Comparison of ENCODE assay signal across 28 cellular contexts in genomic region chr11:32050256-32050655, GRCh38.
"Had no signal": no experiment of that assay in that cellular context is flagged by ENCODE, and none has a peak within 500 bp of the region (broad histone marks: within the 10 kb centered on the region; RNA-seq: fewer than 3 reads in every experiment).

No MANE protein-coding gene starts in this region.

- H3K27ac Mint-ChIP-seq: activated CD4-positive, alpha-beta memory T cell treated with anti-CD3 and anti-CD28 coated beads, Interleukin-2, amount 10 ng/mL, durations not matched to agents 7 days and 5 days; activated CD4-positive, alpha-beta T cell treated with anti-CD3 and anti-CD28 coated beads, Interleukin-2, amount 10 ng/mL, durations not matched to agents 7 days and 5 days; activated naive CD4-positive, alpha-beta T cell treated with anti-CD3 and anti-CD28 coated beads, Interleukin-2, amount 10 ng/mL, durations not matched to agents 7 days and 5 days; activated naive CD4-positive, alpha-beta T cell treated with anti-CD3 and anti-CD28 coated beads, Interleukin-2, amount 50 U/mL, for 72 hours; activated naive CD8-positive, alpha-beta T cell treated with anti-CD3 and anti-CD28 coated beads, Interleukin-2, amount 10 ng/mL, durations not matched to agents 7 days and 5 days; activated T-cell treated with anti-CD3 and anti-CD28 coated beads, Interleukin-2, amount 50 U/mL, for 24 hours; activated T-cell treated with anti-CD3 and anti-CD28 coated beads, Interleukin-2, amount 50 U/mL, for 72 hours; brain had no signal

- H3K4me3 ChIP-seq: ascending aorta, breast epithelium, cardiac muscle cell, colonic mucosa, esophagus squamous epithelium, gastroesophageal sphincter, heart right ventricle had no signal

- H3K36me3 Mint-ChIP-seq: activated naive CD4-positive, alpha-beta T cell treated with anti-CD3 and anti-CD28 coated beads, Interleukin-2, amount 10 ng/mL, durations not matched to agents 7 days and 5 days; activated naive CD4-positive, alpha-beta T cell treated with anti-CD3 and anti-CD28 coated beads, Interleukin-2, amount 50 U/mL, for 72 hours; activated naive CD8-positive, alpha-beta T cell treated with anti-CD3 and anti-CD28 coated beads, Interleukin-2, amount 10 ng/mL, durations not matched to agents 7 days and 5 days; brain had no signal

- H3K27me3 ChIP-seq: ascending aorta, colonic mucosa had no signal

- H3K27ac ChIP-seq: ascending aorta, breast epithelium, cardiac muscle cell, colonic mucosa, epithelial cell of prostate, esophagus squamous epithelium, gastroesophageal sphincter, heart right ventricle had no signal

- H3K36me3 ChIP-seq: ascending aorta, breast epithelium, cardiac muscle cell, colonic mucosa, esophagus squamous epithelium, gastroesophageal sphincter, heart right ventricle had no signal

- H3K9me3 Mint-ChIP-seq: activated CD4-positive, alpha-beta memory T cell treated with anti-CD3 and anti-CD28 coated beads, Interleukin-2, amount 10 ng/mL, durations not matched to agents 7 days and 5 days; activated CD4-positive, alpha-beta T cell treated with anti-CD3 and anti-CD28 coated beads, Interleukin-2, amount 10 ng/mL, durations not matched to agents 7 days and 5 days; activated naive CD4-positive, alpha-beta T cell treated with anti-CD3 and anti-CD28 coated beads, Interleukin-2, amount 10 ng/mL, durations not matched to agents 7 days and 5 days; activated naive CD4-positive, alpha-beta T cell treated with anti-CD3 and anti-CD28 coated beads, Interleukin-2, amount 50 U/mL, for 72 hours; activated naive CD8-positive, alpha-beta T cell treated with anti-CD3 and anti-CD28 coated beads, Interleukin-2, amount 10 ng/mL, durations not matched to agents 7 days and 5 days; activated T-cell treated with anti-CD3 and anti-CD28 coated beads, Interleukin-2, amount 50 U/mL, for 24 hours; activated T-cell treated with anti-CD3 and anti-CD28 coated beads, Interleukin-2, amount 50 U/mL, for 72 hours had no signal

- H3K9me3 ChIP-seq: ascending aorta, breast epithelium, colonic mucosa, esophagus squamous epithelium, gastroesophageal sphincter, heart right ventricle had no signal

- DNase-seq: activated CD4-positive, alpha-beta memory T cell treated with anti-CD3 and anti-CD28 coated beads, Interleukin-2, amount 10 ng/mL, durations not matched to agents 7 days and 5 days; activated CD4-positive, alpha-beta T cell treated with anti-CD3 and anti-CD28 coated beads for 1 hour; activated CD4-positive, alpha-beta T cell treated with anti-CD3 and anti-CD28 coated beads for 4 hours; activated CD4-positive, alpha-beta T cell treated with anti-CD3 and anti-CD28 coated beads, Interleukin-2, amount 10 ng/mL, durations not matched to agents 7 days and 5 days; activated CD4-positive, alpha-beta T cell treated with anti-CD3 and anti-CD28 coated beads, Interleukin-2, amount 50 U/mL, for 4 hours; activated CD8-positive, alpha-beta memory T cell treated with anti-CD3 and anti-CD28 coated beads, Interleukin-2, amount 50 U/mL, for 48 hours; activated gamma-delta T cell; activated naive CD4-positive, alpha-beta T cell; activated naive CD4-positive, alpha-beta T cell treated with anti-CD3 and anti-CD28 coated beads, Interleukin-2, amount 10 ng/mL, durations not matched to agents 7 days and 5 days; activated naive CD8-positive, alpha-beta T cell treated with anti-CD3 and anti-CD28 coated beads, Interleukin-2, amount 10 ng/mL, durations not matched to agents 7 days and 5 days; activated T-cell treated with anti-CD3 and anti-CD28 coated beads for 4 hours; activated T-cell treated with anti-CD3 and anti-CD28 coated beads, Interleukin-2, amount 50 U/mL, for 24 hours; activated T-cell treated with anti-CD3 and anti-CD28 coated beads, Interleukin-2, amount 50 U/mL, for 72 hours; central memory CD4-positive, alpha-beta T cell; cerebellar nuclear complex; colonic mucosa; effector CD8-positive, alpha-beta T cell; esophagus squamous epithelium; foreskin melanocyte; heart right ventricle; T-helper 2 cell had no signal

- H3K4me3 Mint-ChIP-seq: activated CD4-positive, alpha-beta memory T cell treated with anti-CD3 and anti-CD28 coated beads, Interleukin-2, amount 10 ng/mL, durations not matched to agents 7 days and 5 days; activated CD4-positive, alpha-beta T cell treated with anti-CD3 and anti-CD28 coated beads, Interleukin-2, amount 10 ng/mL, durations not matched to agents 7 days and 5 days; activated naive CD4-positive, alpha-beta T cell treated with anti-CD3 and anti-CD28 coated beads, Interleukin-2, amount 10 ng/mL, durations not matched to agents 7 days and 5 days; activated naive CD8-positive, alpha-beta T cell treated with anti-CD3 and anti-CD28 coated beads, Interleukin-2, amount 10 ng/mL, durations not matched to agents 7 days and 5 days; activated T-cell treated with anti-CD3 and anti-CD28 coated beads, Interleukin-2, amount 50 U/mL, for 24 hours; activated T-cell treated with anti-CD3 and anti-CD28 coated beads, Interleukin-2, amount 50 U/mL, for 72 hours; brain had no signal

- H3K4me1 ChIP-seq: ascending aorta, breast epithelium, colonic mucosa, esophagus squamous epithelium, gastroesophageal sphincter had no signal

- ATAC-seq: activated naive CD4-positive, alpha-beta T cell treated with anti-CD3 and anti-CD28 coated beads, Interleukin-2, amount 50 U/mL, for 72 hours; activated T-cell treated with anti-CD3 and anti-CD28 coated beads, Interleukin-2, amount 50 U/mL, for 72 hours; gastroesophageal sphincter; heart right ventricle had no signal

- H3K4me1 Mint-ChIP-seq: activated CD4-positive, alpha-beta memory T cell treated with anti-CD3 and anti-CD28 coated beads, Interleukin-2, amount 10 ng/mL, durations not matched to agents 7 days and 5 days; activated CD4-positive, alpha-beta T cell treated with anti-CD3 and anti-CD28 coated beads, Interleukin-2, amount 10 ng/mL, durations not matched to agents 7 days and 5 days; activated naive CD4-positive, alpha-beta T cell treated with anti-CD3 and anti-CD28 coated beads, Interleukin-2, amount 10 ng/mL, durations not matched to agents 7 days and 5 days; activated naive CD8-positive, alpha-beta T cell treated with anti-CD3 and anti-CD28 coated beads, Interleukin-2, amount 10 ng/mL, durations not matched to agents 7 days and 5 days had no signal
